Comparison of ENCODE assay signal across 14 cellular contexts in the genomic region with DNA sequence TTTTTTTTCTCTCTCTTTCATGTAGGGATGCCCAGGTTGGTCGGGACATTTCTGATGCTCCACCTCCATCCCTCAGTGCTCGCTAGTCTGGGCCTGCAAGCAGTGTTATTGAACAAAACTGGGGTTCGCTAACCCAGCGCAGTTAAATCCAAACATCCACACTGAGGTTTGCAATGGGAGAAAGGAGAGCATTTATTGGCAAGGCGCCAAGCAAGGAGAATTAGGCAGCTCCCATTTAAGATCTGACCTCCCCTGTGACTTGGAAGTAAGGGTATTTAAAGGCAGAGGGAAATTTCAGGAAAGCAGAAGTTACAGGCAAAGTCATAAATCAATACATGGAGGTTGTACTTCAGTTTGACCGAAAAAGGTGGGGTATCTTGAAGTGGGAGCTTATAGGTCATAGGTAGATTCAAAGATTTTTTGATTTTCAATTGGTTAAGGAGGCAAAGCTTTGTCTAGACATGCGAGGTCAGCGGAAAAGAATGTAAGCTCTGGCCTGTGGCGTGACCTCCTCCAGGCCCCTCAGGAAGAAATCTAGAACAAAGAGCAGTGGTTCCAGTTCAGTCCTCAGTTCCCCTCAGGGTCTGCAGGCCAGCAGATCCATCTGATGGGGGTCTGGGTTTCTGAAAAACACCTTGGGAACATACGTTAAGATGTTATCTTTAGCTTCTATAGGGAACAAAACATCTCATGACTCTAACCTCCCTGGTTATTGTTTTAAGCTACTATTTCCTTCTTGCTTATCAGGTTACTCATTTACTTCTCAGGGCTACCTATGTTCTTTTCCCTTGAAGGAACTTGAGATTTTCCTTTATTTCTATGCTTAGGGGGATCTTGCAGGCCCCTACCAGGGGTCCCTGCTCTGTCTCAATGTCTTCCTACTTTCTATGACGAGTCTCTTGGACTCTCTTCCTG.
"Had no signal": no experiment of that assay in that cellular context is flagged by ENCODE, and none has a peak within 500 bp of the region (broad histone marks: within the 10 kb centered on the region; RNA-seq: fewer than 3 reads in every experiment).

No MANE protein-coding gene starts in this region.

- H3K4me3 ChIP-seq: ascending aorta, cardiac muscle cell, heart right ventricle, lung, pancreas, skin epidermis, vagina had no signal

- H3K27ac ChIP-seq: ascending aorta, cardiac muscle cell, heart right ventricle, pancreas, skin epidermis, vagina had no signal

- FAIRE-seq: colon, pancreas had no signal

- H3K4me1 ChIP-seq: ascending aorta, heart right ventricle, pancreas, vagina had no signal

- DNase-seq: activated B cell treated with CpG ODN at 0.5 μM for 24 hours; activated CD4-positive, alpha-beta T cell treated with anti-CD3 and anti-CD28 coated beads, Interleukin-2, amount 10 ng/mL, durations not matched to agents 24 days and 14 days; activated naive CD4-positive, alpha-beta T cell; activated naive CD8-positive, alpha-beta T cell treated with anti-CD3 and anti-CD28 coated beads, Interleukin-2, amount 50 U/mL, for 24 hours; foreskin melanocyte; heart right ventricle; natural killer cell; pancreas had no signal

- ATAC-seq: activated naive CD8-positive, alpha-beta T cell treated with anti-CD3 and anti-CD28 coated beads, Interleukin-2, amount 50 U/mL, for 24 hours; heart right ventricle; natural killer cell; pancreas had no signal

- H3K36me3 ChIP-seq: ascending aorta, cardiac muscle cell, heart right ventricle, pancreas, vagina had no signal

- H3K27me3 ChIP-seq: ascending aorta, cardiac muscle cell, pancreas, vagina had no signal

- H3K9me3 ChIP-seq: ascending aorta, heart right ventricle, pancreas, vagina had no signal
